Comparison of ENCODE assay signal across 22 cellular contexts in genomic region chr7:4758111-4758510, GRCh38.
"Had no signal": no experiment of that assay in that cellular context is flagged by ENCODE, and none has a peak within 500 bp of the region (broad histone marks: within the 10 kb centered on the region; RNA-seq: fewer than 3 reads in every experiment).

No MANE protein-coding gene starts in this region.

- H3K4me3 ChIP-seq: MG63, SJCRH30 had no signal

- DNase-seq: KG1, MG63, NCI-H1092, NCI-H1105 treated with DMSO at 0.1 percent for 48 hours, NCI-H1417 treated with DMSO at 0.1 percent for 48 hours, NCI-H146, NCI-H1694 treated with DMSO at 0.1 percent for 48 hours, NCI-H1930, NCI-H2081, NCI-H2107, NCI-H2227 treated with DMSO at 0.1 percent for 48 hours, NCI-H524, NCI-H526 treated with DMSO at 0.1 percent for 48 hours, NCI-H748 treated with DMSO at 0.1 percent for 48 hours, PC-3, SHP77 treated with DMSO at 0.1 percent for 48 hours, SJCRH30 had no signal

- FAIRE-seq: HTR-8/SVneo had no signal

- ATAC-seq: Panc1, PC-3, SK-N-SH treated with all-trans-retinoic acid at 6 μM for 48 hours had no signal

- H3K27ac ChIP-seq: HL-60, RWPE1, SJCRH30 had no signal

- H3K9me3 ChIP-seq: MG63, SJCRH30 had no signal

- H3K4me1 ChIP-seq: SJCRH30 had no signal

- H3K27me3 ChIP-seq: MG63, SJCRH30 had no signal
